ENCODE assay signal across 18 cellular contexts in genomic region chr2:219464286-219465032, GRCh38. TPM values are rescaled to one million over a fixed set of nuclear protein-coding genes. Genes with fewer than 3 reads are reported as not detected.
"Had no signal": no experiment of that assay in that cellular context is flagged by ENCODE, and none has a peak within 500 bp of the region (broad histone marks: within the 10 kb centered on the region; RNA-seq: fewer than 3 reads in every experiment).

No MANE protein-coding gene starts in this region.

- H3K4me3 ChIP-seq: SK-N-MC had no signal

- FAIRE-seq: endometrium had no signal

- H3K36me3 Mint-ChIP-seq: activated CD8-positive, alpha-beta memory T cell treated with anti-CD3 and anti-CD28 coated beads, Interleukin-2, amount 10 ng/mL, durations not matched to agents 7 days and 5 days; immature natural killer cell; type B pancreatic cell had no signal

- H3K27me3 Mint-ChIP-seq: activated CD8-positive, alpha-beta memory T cell treated with anti-CD3 and anti-CD28 coated beads, Interleukin-2, amount 10 ng/mL, durations not matched to agents 7 days and 5 days; activated T-cell treated with anti-CD3 and anti-CD28 coated beads, Interleukin-2, amount 50 U/mL, for 24 hours; type B pancreatic cell had no signal

- DNase-seq: activated CD4-positive, CD25-positive, alpha-beta regulatory T cell treated with anti-CD3 and anti-CD28 coated beads, Interleukin-2, amount 50 U/mL, for 72 hours; activated CD8-positive, alpha-beta memory T cell treated with anti-CD3 and anti-CD28 coated beads, Interleukin-2, amount 10 ng/mL, durations not matched to agents 7 days and 5 days; activated effector memory CD4-positive, alpha-beta T cell treated with Interleukin-2 at 50 U/mL for 16 hours; activated naive CD4-positive, alpha-beta T cell treated with anti-CD3 and anti-CD28 coated beads, Interleukin-2, amount 50 U/mL, for 16 hours; activated T-cell treated with anti-CD3 and anti-CD28 coated beads, Interleukin-2, amount 50 U/mL, for 24 hours; immature natural killer cell; left colon; midbrain; stimulated activated CD4-positive, alpha-beta T cell treated with anti-CD3 and anti-CD28 coated beads, Interleukin-4, amount 100 ng/mL, for 1 hour; stimulated activated naive CD4-positive, alpha-beta T cell; substantia nigra; T1000 had no signal

- H3K9me3 Mint-ChIP-seq: activated T-cell treated with anti-CD3 and anti-CD28 coated beads, Interleukin-2, amount 50 U/mL, for 24 hours; immature natural killer cell; neural crest cell; type B pancreatic cell had no signal

- H3K27ac ChIP-seq: SK-N-MC had no signal

- H3K27ac Mint-ChIP-seq: activated CD8-positive, alpha-beta memory T cell treated with anti-CD3 and anti-CD28 coated beads, Interleukin-2, amount 10 ng/mL, durations not matched to agents 7 days and 5 days; activated T-cell treated with anti-CD3 and anti-CD28 coated beads, Interleukin-2, amount 50 U/mL, for 24 hours; immature natural killer cell; type B pancreatic cell had no signal

- H3K4me1 Mint-ChIP-seq: immature natural killer cell had no signal

- ATAC-seq: activated CD8-positive, alpha-beta memory T cell treated with anti-CD3 and anti-CD28 coated beads, Interleukin-2, amount 10 ng/mL, durations not matched to agents 7 days and 5 days; left colon had no signal

- H3K4me3 Mint-ChIP-seq: activated CD8-positive, alpha-beta memory T cell treated with anti-CD3 and anti-CD28 coated beads, Interleukin-2, amount 10 ng/mL, durations not matched to agents 7 days and 5 days; activated T-cell treated with anti-CD3 and anti-CD28 coated beads, Interleukin-2, amount 50 U/mL, for 24 hours; immature natural killer cell; neural crest cell; type B pancreatic cell had no signal

RNA-seq across cellular contexts. Expression of gene SPEG, which starts 29.8 kb away (rescaled TPM):
- polyA plus RNA-seq: immature natural killer cell had no signal

RNA-seq across cellular contexts. Expression of gene DES, which starts 46.3 kb away (rescaled TPM):
- total RNA-seq: activated CD8-positive, alpha-beta memory T cell treated with anti-CD3 and anti-CD28 coated beads, Interleukin-2, amount 10 ng/mL, durations not matched to agents 7 days and 5 days; osteocyte had no signal
- polyA plus RNA-seq: immature natural killer cell had no signal

RNA-seq across cellular contexts. Expression of gene ASIC4, which starts 49.8 kb away (rescaled TPM):
- total RNA-seq: left colon, lung microvascular endothelial cell had no signal
- polyA plus RNA-seq: immature natural killer cell had no signal
